ENCODE assay signal across 29 cellular contexts in the genomic region with DNA sequence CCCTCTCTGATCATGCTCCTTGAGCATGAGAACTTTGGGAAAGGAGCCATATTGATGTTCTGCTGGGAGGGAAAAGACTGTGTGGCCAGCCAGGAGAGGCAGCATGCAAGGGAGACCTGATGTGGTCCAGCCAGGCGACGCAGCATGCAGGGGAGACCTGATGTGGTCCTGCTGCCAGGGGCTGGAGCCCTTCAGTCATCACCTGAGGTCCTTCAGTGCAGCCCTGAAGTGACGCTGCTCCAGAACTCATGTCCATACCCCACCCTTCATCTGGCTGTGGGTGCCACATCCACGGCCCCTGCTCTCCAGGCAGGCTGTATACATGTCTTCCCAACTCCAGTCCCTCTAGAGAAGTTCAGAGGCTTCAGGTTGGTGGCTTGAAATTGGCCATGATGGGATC.
"Had no signal": no experiment of that assay in that cellular context is flagged by ENCODE, and none has a peak within 500 bp of the region (broad histone marks: within the 10 kb centered on the region; RNA-seq: fewer than 3 reads in every experiment).

No MANE protein-coding gene starts in this region.

- H3K27ac Mint-ChIP-seq: activated CD8-positive, alpha-beta T cell treated with anti-CD3 and anti-CD28 coated beads for 36 hours; activated naive CD4-positive, alpha-beta T cell treated with anti-CD3 and anti-CD28 coated beads for 36 hours; activated naive CD4-positive, alpha-beta T cell treated with anti-CD3 and anti-CD28 coated beads, Interleukin-2, amount 50 U/mL, for 72 hours; activated T-helper 1 cell treated with anti-CD3 and anti-CD28 coated beads, Interleukin-12 subunit alpha, Interleukin-12 subunit beta, Interleukin-2, Interleukin-4 antibody, amounts not matched to agents 30 ng/mL and 10 ng/mL and 1 ng/mL, durations not matched to agents 14 hours and 24 hours and 36 hours had no signal

- H3K4me3 ChIP-seq: adrenal gland, body of pancreas, breast epithelium, MG63 had no signal

- H3K36me3 Mint-ChIP-seq: activated naive CD4-positive, alpha-beta T cell treated with anti-CD3 and anti-CD28 coated beads, Interleukin-2, amount 50 U/mL, for 72 hours had no signal

- ATAC-seq: activated CD8-positive, alpha-beta T cell treated with anti-CD3 and anti-CD28 coated beads for 36 hours; activated naive CD4-positive, alpha-beta T cell treated with anti-CD3 and anti-CD28 coated beads, Interleukin-2, amount 50 U/mL, for 72 hours; activated T-cell treated with anti-CD3 and anti-CD28 coated beads, Interleukin-2, amount 50 U/mL, for 4 hours; body of pancreas had no signal

- H3K4me1 ChIP-seq: adrenal gland, body of pancreas, breast epithelium had no signal

- H3K4me3 Mint-ChIP-seq: activated CD8-positive, alpha-beta T cell treated with anti-CD3 and anti-CD28 coated beads for 36 hours; activated naive CD4-positive, alpha-beta T cell treated with anti-CD3 and anti-CD28 coated beads for 36 hours; activated T-cell treated with anti-CD3 and anti-CD28 coated beads, Interleukin-2, amount 50 U/mL, for 4 hours; activated T-helper 1 cell treated with anti-CD3 and anti-CD28 coated beads, Interleukin-12 subunit alpha, Interleukin-12 subunit beta, Interleukin-2, Interleukin-4 antibody, amounts not matched to agents 30 ng/mL and 10 ng/mL and 1 ng/mL, durations not matched to agents 14 hours and 24 hours and 36 hours had no signal

- H3K9me3 ChIP-seq: adrenal gland, body of pancreas, breast epithelium, MG63 had no signal

- H3K27ac ChIP-seq: adrenal gland, body of pancreas, breast epithelium, WERI-Rb-1 had no signal

- H3K9me3 Mint-ChIP-seq: activated CD8-positive, alpha-beta T cell treated with anti-CD3 and anti-CD28 coated beads for 36 hours had no signal

- H3K36me3 ChIP-seq: adrenal gland, breast epithelium, MG63, WERI-Rb-1 had no signal

- DNase-seq: activated CD4-positive, alpha-beta T cell treated with anti-CD3 and anti-CD28 coated beads for 1 hour; activated CD4-positive, alpha-beta T cell treated with anti-CD3 and anti-CD28 coated beads for 48 hours; activated CD4-positive, CD25-positive, alpha-beta regulatory T cell; activated CD8-positive, alpha-beta T cell treated with anti-CD3 and anti-CD28 coated beads for 36 hours; activated gamma-delta T cell treated with Interleukin-2 at 50 U/mL for 16 hours; activated naive CD4-positive, alpha-beta T cell treated with anti-CD3 and anti-CD28 coated beads for 36 hours; activated T-cell treated with anti-CD3 and anti-CD28 coated beads for 4 hours; activated T-cell treated with anti-CD3 and anti-CD28 coated beads, Interleukin-2, amount 50 U/mL, for 4 hours; adrenal gland; body of pancreas; Kasumi-1; KG1; MG63; MV-4-11; NCI-H1092; NCI-H1436 treated with DMSO at 0.1 percent for 48 hours; NCI-H1694 treated with DMSO at 0.1 percent for 48 hours; NCI-H2029; NCI-H345; NCI-H524 treated with DMSO at 0.1 percent for 48 hours; Right ventricle myocardium superior; SW 1271; T-helper 1 cell; T-helper 2 cell; T-helper 9 cell; WERI-Rb-1 had no signal

- H3K27me3 ChIP-seq: adrenal gland, body of pancreas, MG63 had no signal
